In genomic region chr19:54606891-54607781, GRCh38 we compare ENCODE assay signal across 12 cellular contexts. TPM values are rescaled to one million over a fixed set of nuclear protein-coding genes. Genes with fewer than 3 reads are reported as not detected.
DNase-seq lines count a peak whose midpoint lies in the region; ATAC-seq and TF ChIP-seq lines count a peak whose summit lies in the region.
"Had no signal": no experiment of that assay in that cellular context is flagged by ENCODE, and none has a peak within 500 bp of the region (broad histone marks: within the 10 kb centered on the region; RNA-seq: fewer than 3 reads in every experiment).

No MANE protein-coding gene starts in this region.

- intact Hi-C loops in dendritic cell treated with granulocyte-macrophage colony-stimulating factor and Interleukin-4, amounts not matched to agents 40 ng/mL and 50 ng/mL, for 4 days (cut with micrococcal nuclease): loop anchor here (5.0 kb wide), 2 partner anchors 35 kb away; partner anchors contain the start of gene LILRA2

- DNase-seq in GM12864 (ENCODE audit: low read depth) (peak; percentile 31), NCI-H187 (lab: John Stamatoyannopoulos, UW) (no peak), glutamatergic neuron (no peak), SKM-1 treated with dmso at 0.1 percent for 144 hours (lab: John Stamatoyannopoulos, UW; ENCODE audit: unreplicated experiment) (no peak)
- DNase-seq: activated CD8-positive, alpha-beta T cell treated with anti-CD3 and anti-CD28 coated beads for 36 hours; NCI-H2107; SIG-M5 had no signal

- peaks cover 67% of the 10 kb centered on the region for H3K4me1 Mint-ChIP-seq in dendritic cell treated with granulocyte-macrophage colony-stimulating factor and Interleukin-4, amounts not matched to agents 40 ng/mL and 50 ng/mL, for 4 days (ENCODE audit: low read depth)
- no peaks in the 10 kb centered on the region for H3K4me1 Mint-ChIP-seq in glutamatergic neuron (ENCODE audit: low read depth, unreplicated experiment)

- H3K36me3 Mint-ChIP-seq in dendritic cell treated with granulocyte-macrophage colony-stimulating factor and Interleukin-4, amounts not matched to agents 40 ng/mL and 50 ng/mL, for 4 days (ENCODE audit: low read depth): no peaks in the 10 kb centered on the region
- peaks cover 10% of the 10 kb centered on the region for H3K36me3 Mint-ChIP-seq in glutamatergic neuron (ENCODE audit: unreplicated experiment)

- H3K27me3 Mint-ChIP-seq in dendritic cell treated with granulocyte-macrophage colony-stimulating factor and Interleukin-4, amounts not matched to agents 40 ng/mL and 50 ng/mL, for 4 days: peaks cover 7% of the 10 kb centered on the region
- peaks cover 8% of the 10 kb centered on the region for H3K27me3 Mint-ChIP-seq in glutamatergic neuron (ENCODE audit: unreplicated experiment)

- TF ChIP-seq CTCF in GM12864 (IDR thresholded peaks at IDR 0.05; ENCODE audit: low read depth, low read length, missing control alignments) (no peak), glutamatergic neuron (IDR thresholded peaks at IDR 0.05; ENCODE audit: partially characterized antibody, unreplicated experiment) (no peak)

- peaks cover 8% of the 10 kb centered on the region for H3K9me3 Mint-ChIP-seq in dendritic cell treated with granulocyte-macrophage colony-stimulating factor and Interleukin-4, amounts not matched to agents 40 ng/mL and 50 ng/mL, for 4 days
- H3K9me3 Mint-ChIP-seq in glutamatergic neuron (ENCODE audit: unreplicated experiment): peaks cover 8% of the 10 kb centered on the region

- ATAC-seq in GM21576 (IDR thresholded peaks at IDR 0.05; ENCODE audit: unreplicated experiment): peak; percentile 52
- ATAC-seq: activated CD8-positive, alpha-beta T cell treated with anti-CD3 and anti-CD28 coated beads for 36 hours had no signal

- peak overlapping the region; percentile 83 for H3K27ac Mint-ChIP-seq in dendritic cell treated with granulocyte-macrophage colony-stimulating factor and Interleukin-4, amounts not matched to agents 40 ng/mL and 50 ng/mL, for 4 days
- H3K27ac Mint-ChIP-seq in glutamatergic neuron (ENCODE audit: unreplicated experiment): no peak overlapping the region
- H3K27ac Mint-ChIP-seq: activated CD8-positive, alpha-beta T cell treated with anti-CD3 and anti-CD28 coated beads for 36 hours had no signal

- peak overlapping the region; percentile 63 for H3K4me3 Mint-ChIP-seq in dendritic cell treated with granulocyte-macrophage colony-stimulating factor and Interleukin-4, amounts not matched to agents 40 ng/mL and 50 ng/mL, for 4 days
- H3K4me3 Mint-ChIP-seq in glutamatergic neuron (ENCODE audit: unreplicated experiment): no peak overlapping the region
- H3K4me3 Mint-ChIP-seq: activated CD8-positive, alpha-beta T cell treated with anti-CD3 and anti-CD28 coated beads for 36 hours had no signal

- no peak overlapping the region for H3K4me3 ChIP-seq in GM12864 (ENCODE audit: low read depth, low read length)

RNA-seq across cellular contexts. Expression of gene LILRA1, which starts 13.7 kb away (rescaled TPM):
- not detected for total RNA-seq in glutamatergic neuron (ENCODE audit: unreplicated experiment)
- total RNA-seq: activated CD8-positive, alpha-beta T cell treated with anti-CD3 and anti-CD28 coated beads for 36 hours; astrocyte; lung microvascular endothelial cell; skeletal muscle tissue had no signal

RNA-seq across cellular contexts. Expression of gene LILRB1, which starts 23.1 kb away (rescaled TPM):
- 0.22 TPM for total RNA-seq in glutamatergic neuron (ENCODE audit: unreplicated experiment)
- total RNA-seq: astrocyte, lung microvascular endothelial cell had no signal

RNA-seq across cellular contexts. Expression of gene LILRA2, which starts 33.5 kb away (rescaled TPM):
- total RNA-seq in glutamatergic neuron (ENCODE audit: unreplicated experiment): not detected
- total RNA-seq: activated CD8-positive, alpha-beta T cell treated with anti-CD3 and anti-CD28 coated beads for 36 hours; astrocyte; lung microvascular endothelial cell had no signal

RNA-seq across cellular contexts. Expression of gene LILRB4, which starts 55.6 kb away (rescaled TPM):
- total RNA-seq in glutamatergic neuron (ENCODE audit: unreplicated experiment): 0.44 TPM
- total RNA-seq: activated CD8-positive, alpha-beta T cell treated with anti-CD3 and anti-CD28 coated beads for 36 hours; astrocyte; lung microvascular endothelial cell had no signal
